In genomic region chr1:66919828-66920227, GRCh38 we compare ENCODE assay signal across 20 cellular contexts. TPM values are rescaled to one million over a fixed set of nuclear protein-coding genes. Genes with fewer than 3 reads are reported as not detected.
A peak's percentile ranks its signal among the peaks of the same experiment; 100 is the strongest.
DNase-seq lines count a peak whose midpoint lies in the region; ATAC-seq and TF ChIP-seq lines count a peak whose summit lies in the region.
"Had no signal": no experiment of that assay in that cellular context is flagged by ENCODE, and none has a peak within 500 bp of the region (broad histone marks: within the 10 kb centered on the region; RNA-seq: fewer than 3 reads in every experiment).

No MANE protein-coding gene starts in this region.

- no CpG with 5 or more reads among the region's 3 CpGs for WGBS in mesendoderm (ENCODE audit: extremely low coverage, insufficient coverage, low lambda C conversion rate)

- H4K8ac ChIP-seq in mesendoderm (ENCODE audit: low read depth, low read length): no peak overlapping the region

- H2AK5ac ChIP-seq in mesendoderm (ENCODE audit: low read length): no peak overlapping the region

- H3K27ac ChIP-seq in colonic mucosa (peak overlapping the region; percentile 35), mesendoderm (ENCODE audit: low read depth, low read length) (no peak overlapping the region), mucosa of rectum (ENCODE audit: low read depth in 2 of 2, low read length in 2 of 2) (peak overlapping the region; percentile 49 to 75)
- no peak overlapping the region for H3K27ac ChIP-seq in CD8-positive, alpha-beta T cell (ENCODE audit: low read depth, low read length)
- H3K27ac ChIP-seq: BLaER1 treated with 17β-estradiol and CSF1 and Interleukin-3, amounts not matched to agents 10 nM and 100 nM; C4-2B had no signal

- H3K4ac ChIP-seq in mesendoderm (ENCODE audit: low read depth, low read length): peak overlapping the region; percentile 62

- H3K79me2 ChIP-seq in mesendoderm (ENCODE audit: control insufficient read depth, insufficient read depth, low read length): peaks cover 10% of the 10 kb centered on the region

- POLR2A ChIA-PET in CD8-positive, alpha-beta T cell (lab: Charles Lee): no interaction called here

- H3K56ac ChIP-seq in mesendoderm (ENCODE audit: low read length): no peak overlapping the region

- peaks cover 14% of the 10 kb centered on the region for H3K4me1 Mint-ChIP-seq in CD8-positive, alpha-beta T cell (ENCODE audit: low read depth)

- H3K27me3 Mint-ChIP-seq in CD8-positive, alpha-beta T cell (ENCODE audit: low read depth): no peaks in the 10 kb centered on the region
- H3K27me3 Mint-ChIP-seq: B cell; CD4-positive, alpha-beta T cell had no signal

- no peak overlapping the region for H2BK5ac ChIP-seq in mesendoderm (ENCODE audit: low read length)

- H3K4me1 ChIP-seq in colonic mucosa: no peaks in the 10 kb centered on the region
- H3K4me1 ChIP-seq in mesendoderm (ENCODE audit: control insufficient read depth, low read depth, low read length): peaks cover 5% of the 10 kb centered on the region
- peaks cover 26 to 35% of the 10 kb centered on the region in 2 donors for H3K4me1 ChIP-seq in mucosa of rectum (ENCODE audit: control insufficient read depth in 2 of 2, insufficient read depth in 2 of 2, low read length in 2 of 2)
- peaks cover 12% of the 10 kb centered on the region for H3K4me1 ChIP-seq in CD8-positive, alpha-beta T cell (ENCODE audit: insufficient read depth, low read length)

- H3K9me3 ChIP-seq in colonic mucosa: no peaks in the 10 kb centered on the region
- no peaks in the 10 kb centered on the region for H3K9me3 ChIP-seq in mucosa of rectum (ENCODE audit: control insufficient read depth in 2 of 2, low read length in 2 of 2)
- H3K9me3 ChIP-seq in CD8-positive, alpha-beta T cell (ENCODE audit: low read length): no peaks in the 10 kb centered on the region

- no peak overlapping the region for H3K4me3 Mint-ChIP-seq in CD8-positive, alpha-beta T cell
- H3K4me3 Mint-ChIP-seq: B cell; CD4-positive, alpha-beta T cell had no signal

- H2BK15ac ChIP-seq in mesendoderm (replicated peaks; ENCODE audit: low read depth): no peak overlapping the region

- H3K9ac ChIP-seq in colonic mucosa (ENCODE audit: low read depth in 2 of 2, low read length in 2 of 2) (peak overlapping the region in 1 of 2 donors; percentile 46), mesendoderm (ENCODE audit: low read length) (no peak overlapping the region), mucosa of rectum (ENCODE audit: low read depth in 1 of 2, low read length in 2 of 2) (no peak overlapping the region)
- H3K9ac ChIP-seq: BLaER1 treated with 17β-estradiol and CSF1 and Interleukin-3, amounts not matched to agents 10 nM and 100 nM had no signal

- DNase-seq in colonic mucosa (peak; percentile 41), mesendoderm (no peak), DMS 273 (lab: John Stamatoyannopoulos, UW; ENCODE audit: unreplicated experiment) (no peak), SW480 (ENCODE audit: low spot score) (no peak), AG08396 (ENCODE audit: low spot score) (no peak)
- no peak for DNase-seq in CD8-positive, alpha-beta T cell
- DNase-seq: 8988T; ACHN; AML-193; CD4-positive, alpha-beta T cell; CD8-positive, alpha-beta memory T cell; COR-L47; DND-41; EL; GDM1 had no signal

- no peak overlapping the region for H4K5ac ChIP-seq in mesendoderm (ENCODE audit: low read length)

- H3K27ac Mint-ChIP-seq in CD8-positive, alpha-beta T cell: no peak overlapping the region
- H3K27ac Mint-ChIP-seq: B cell; CD4-positive, alpha-beta T cell had no signal

- TF ChIP-seq CTCF in colonic mucosa (IDR thresholded peaks at IDR 0.05): no peak
- TF ChIP-seq CTCF in CD8-positive, alpha-beta T cell (IDR thresholded peaks at IDR 0.05): no peak

- H3K9me3 Mint-ChIP-seq in CD8-positive, alpha-beta T cell: peaks cover 3% of the 10 kb centered on the region
- H3K9me3 Mint-ChIP-seq: CD8-positive, alpha-beta memory T cell had no signal

- H3K4me3 ChIP-seq in colonic mucosa (no peak overlapping the region), mesendoderm (ENCODE audit: low read length) (no peak overlapping the region), mucosa of rectum (ENCODE audit: low read length in 2 of 2) (peak overlapping the region in 1 of 2 donors; percentile 44)
- H3K4me3 ChIP-seq in CD8-positive, alpha-beta T cell (ENCODE audit: low read depth, low read length): no peak overlapping the region
- H3K4me3 ChIP-seq: BLaER1 treated with 17β-estradiol and CSF1 and Interleukin-3, amounts not matched to agents 10 nM and 100 nM; GM12878 had no signal

- H2BK120ac ChIP-seq in mesendoderm (ENCODE audit: low read depth, low read length): no peak overlapping the region

- H3K27me3 ChIP-seq in colonic mucosa: no peaks in the 10 kb centered on the region
- no peaks in the 10 kb centered on the region for H3K27me3 ChIP-seq in mesendoderm (ENCODE audit: insufficient read depth, low read length, poor library complexity)
- H3K27me3 ChIP-seq in mucosa of rectum (ENCODE audit: control insufficient read depth in 2 of 2, insufficient read depth in 2 of 2, low read length in 2 of 2): no peaks in the 10 kb centered on the region
- no peaks in the 10 kb centered on the region for H3K27me3 ChIP-seq in CD8-positive, alpha-beta T cell (ENCODE audit: insufficient read depth, low read length)
- H3K27me3 ChIP-seq: BLaER1 treated with 17β-estradiol and CSF1 and Interleukin-3, amounts not matched to agents 10 nM and 100 nM had no signal

- H3K36me3 Mint-ChIP-seq in CD8-positive, alpha-beta T cell: peaks cover 16% of the 10 kb centered on the region

- CTCF ChIA-PET in CD8-positive, alpha-beta T cell (lab: Charles Lee): no interaction called here

- H3K18ac ChIP-seq in mesendoderm (ENCODE audit: low read length): no peak overlapping the region

- H3K23ac ChIP-seq in mesendoderm (ENCODE audit: low read length): no peak overlapping the region

- no peak for ATAC-seq in CD8-positive, alpha-beta T cell
- ATAC-seq: GM12878 had no signal

- H3K36me3 ChIP-seq in colonic mucosa (no peaks in the 10 kb centered on the region), mesendoderm (ENCODE audit: control insufficient read depth, insufficient read depth, low read length) (no peaks in the 10 kb centered on the region), mucosa of rectum (ENCODE audit: control insufficient read depth in 2 of 2, insufficient read depth in 2 of 2, low read length in 2 of 2) (no peaks in the 10 kb centered on the region)
- no peaks in the 10 kb centered on the region for H3K36me3 ChIP-seq in CD8-positive, alpha-beta T cell (ENCODE audit: insufficient read depth, low read length)

- H3K4me2 ChIP-seq in mesendoderm (ENCODE audit: low read length): no peak overlapping the region

- H3K79me1 ChIP-seq in mesendoderm (ENCODE audit: low read length): peaks cover 8% of the 10 kb centered on the region

- intact Hi-C loops in colonic mucosa (cut with DNase I): no loop called here
- intact Hi-C loops in CD8-positive, alpha-beta T cell (cut with DNase I, micrococcal nuclease): loop anchor here in 1 of 2 experiments (5.0 kb wide), 1 partner anchor 153 kb away; no protein-coding TSS in a partner anchor

RNA-seq across cellular contexts. Expression of gene DNAI4, which starts 4.8 kb away (rescaled TPM):
- 10 to 100 TPM; 11.4 to 12.8 TPM for total RNA-seq in colonic mucosa
- polyA plus RNA-seq in mesendoderm (2013, experiment 1 of 2): 0.34 TPM
- 0.34 TPM for polyA plus RNA-seq in mesendoderm (2013, experiment 2 of 2)
- 1 to 10 TPM; 4.9 to 5.1 TPM for total RNA-seq in CD8-positive, alpha-beta T cell

RNA-seq across cellular contexts. Expression of gene MIER1, which starts 5.0 kb away (rescaled TPM):
- total RNA-seq in colonic mucosa: 10 to 100 TPM; 43.1 to 76.8 TPM
- 15.1 TPM for polyA plus RNA-seq in mesendoderm (2013, experiment 1 of 2)
- 15.0 TPM for polyA plus RNA-seq in mesendoderm (2013, experiment 2 of 2)
- 10 to 100 TPM; 94.5 to 96.5 TPM for total RNA-seq in CD8-positive, alpha-beta T cell

Comparison
In these comparisons a context has a peak if more than half of its experiments do, and no peak if none do; other contexts are left out.
1. H3K27ac ChIP-seq: peak in colonic mucosa (single experiment) and mucosa of rectum (2 of 2); none in mesendoderm (single experiment) and CD8-positive, alpha-beta T cell (single experiment).